18 cellular contexts compared by ENCODE assay signal in the genomic region with DNA sequence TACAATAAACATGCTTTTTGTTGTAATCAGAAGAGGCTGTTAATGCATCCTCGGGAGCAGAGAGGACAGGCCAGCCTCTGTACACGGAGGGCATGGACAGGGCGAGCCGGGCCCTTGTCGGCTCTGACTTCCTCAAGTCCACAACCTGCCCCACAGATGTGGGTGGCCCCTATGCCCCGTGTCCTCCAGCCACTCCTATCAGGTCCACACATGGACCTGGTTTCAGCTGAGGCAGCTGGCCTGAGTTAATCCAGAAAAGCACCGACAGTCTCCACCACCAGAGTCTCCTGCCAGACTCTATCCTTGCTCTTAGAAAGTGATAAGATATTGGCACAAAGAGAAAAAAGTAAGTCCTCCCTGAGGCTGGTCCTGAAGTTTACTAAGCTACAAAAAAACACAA.
"Had no signal": no experiment of that assay in that cellular context is flagged by ENCODE, and none has a peak within 500 bp of the region (broad histone marks: within the 10 kb centered on the region; RNA-seq: fewer than 3 reads in every experiment).

No MANE protein-coding gene starts in this region.

- H3K4me2 ChIP-seq: hepatocyte had no signal

- H3K4me3 Mint-ChIP-seq: activated CD4-positive, alpha-beta memory T cell treated with anti-CD3 and anti-CD28 coated beads for 36 hours; activated naive CD8-positive, alpha-beta T cell treated with anti-CD3 and anti-CD28 coated beads, Interleukin-2, amount 50 U/mL, for 24 hours; activated T-helper 1 cell treated with anti-CD3 and anti-CD28 coated beads, Interleukin-12 subunit alpha, Interleukin-12 subunit beta, Interleukin-2, Interleukin-4 antibody, amounts not matched to agents 30 ng/mL and 10 ng/mL and 1 ng/mL, durations not matched to agents 14 hours and 24 hours and 36 hours; dendritic cell treated with granulocyte-macrophage colony-stimulating factor and Interleukin-4, amounts not matched to agents 40 ng/mL and 50 ng/mL, for 4 days; memory B cell; nephron had no signal

- H3K4me3 ChIP-seq: hepatocyte, upper lobe of left lung had no signal

- H3K27ac Mint-ChIP-seq: activated CD4-positive, alpha-beta memory T cell treated with anti-CD3 and anti-CD28 coated beads for 36 hours; activated naive CD8-positive, alpha-beta T cell treated with anti-CD3 and anti-CD28 coated beads, Interleukin-2, amount 50 U/mL, for 24 hours; activated T-helper 1 cell treated with anti-CD3 and anti-CD28 coated beads, Interleukin-12 subunit alpha, Interleukin-12 subunit beta, Interleukin-2, Interleukin-4 antibody, amounts not matched to agents 30 ng/mL and 10 ng/mL and 1 ng/mL, durations not matched to agents 14 hours and 24 hours and 36 hours; dendritic cell treated with granulocyte-macrophage colony-stimulating factor and Interleukin-4, amounts not matched to agents 40 ng/mL and 50 ng/mL, for 4 days; memory B cell; nephron had no signal

- DNase-seq: activated CD4-positive, alpha-beta memory T cell treated with anti-CD3 and anti-CD28 coated beads for 36 hours; activated CD4-positive, alpha-beta T cell treated with anti-CD3 and anti-CD28 coated beads for 4 hours; activated CD4-positive, CD25-positive, alpha-beta regulatory T cell; activated gamma-delta T cell; activated naive CD4-positive, alpha-beta T cell treated with anti-CD3 and anti-CD28 coated beads, Interleukin-2, amount 50 U/mL, for 16 hours; activated naive CD8-positive, alpha-beta T cell treated with anti-CD3 and anti-CD28 coated beads, Interleukin-2, amount 50 U/mL, for 24 hours; effector CD4-positive, alpha-beta T cell; kidney glomerular epithelial cell; nucleus accumbens; stimulated activated CD4-positive, alpha-beta T cell treated with anti-CD3 and anti-CD28 coated beads, Interleukin-4, amount 100 ng/mL, for 24 hours; stimulated activated naive CD8-positive, alpha-beta T cell treated with anti-CD3 and anti-CD28 coated beads, Interleukin-15, Interleukin-2, amounts not matched to agents 100 U/mL and 50 U/mL, for 24 hours; T-helper 9 cell; upper lobe of left lung had no signal

- ATAC-seq: activated naive CD8-positive, alpha-beta T cell treated with anti-CD3 and anti-CD28 coated beads, Interleukin-2, amount 50 U/mL, for 24 hours; stimulated activated naive CD8-positive, alpha-beta T cell treated with anti-CD3 and anti-CD28 coated beads, Interleukin-15, Interleukin-2, amounts not matched to agents 100 U/mL and 50 U/mL, for 24 hours had no signal

- H3K36me3 ChIP-seq: upper lobe of left lung had no signal

- H3K27me3 Mint-ChIP-seq: activated naive CD8-positive, alpha-beta T cell treated with anti-CD3 and anti-CD28 coated beads, Interleukin-2, amount 50 U/mL, for 24 hours had no signal

- H3K27me3 ChIP-seq: hepatocyte, upper lobe of left lung had no signal

- H3K27ac ChIP-seq: hepatocyte, upper lobe of left lung had no signal

- H3K4me1 Mint-ChIP-seq: activated naive CD8-positive, alpha-beta T cell treated with anti-CD3 and anti-CD28 coated beads, Interleukin-2, amount 50 U/mL, for 24 hours had no signal
